ENCODE assay signal across 8 cellular contexts in the genomic region with DNA sequence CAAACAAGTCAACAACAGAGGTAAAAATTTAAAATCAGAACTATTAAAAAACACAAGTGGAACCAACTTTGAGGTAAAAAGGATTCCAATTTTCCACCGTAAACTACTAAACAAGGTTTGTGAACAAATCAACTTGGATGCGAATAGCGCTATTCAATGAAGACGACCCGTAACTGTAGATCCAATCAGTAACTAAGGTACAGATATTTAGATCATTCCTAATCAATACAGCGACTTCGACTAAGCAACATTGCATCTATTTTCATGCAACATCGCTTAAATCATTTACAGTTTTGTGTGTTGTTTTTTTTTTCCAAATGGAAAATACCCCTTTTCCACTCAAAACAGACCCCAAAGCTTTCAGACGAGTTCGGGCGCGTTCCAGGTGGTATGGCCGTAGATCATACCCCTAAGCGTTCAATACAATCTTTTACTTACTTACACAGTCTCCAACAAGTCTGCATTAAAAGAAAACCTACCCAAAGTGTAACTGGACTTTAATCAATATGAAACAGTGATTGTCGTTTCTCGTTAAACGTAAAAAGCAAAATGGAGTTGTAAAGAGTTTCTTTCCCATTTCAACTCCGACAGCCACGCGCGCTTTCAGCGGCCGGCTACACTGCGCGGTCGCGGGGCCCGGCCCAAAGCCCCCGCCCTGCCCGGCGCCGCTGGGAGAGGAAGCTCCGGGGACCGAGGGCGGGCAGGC. TPM values are rescaled to one million over a fixed set of nuclear protein-coding genes. Genes with fewer than 3 reads are reported as not detected.
DNase-seq lines count a peak whose midpoint lies in the region; ATAC-seq lines count a peak whose summit lies in the region.

No MANE protein-coding gene starts in this region.

- peak overlapping the region; percentile 99 to 100 (median 100) for H3K9ac ChIP-seq in BLaER1 treated with 17β-estradiol and CSF1 and Interleukin-3, amounts not matched to agents 10 nM and 100 nM

- peaks cover 7 to 43% (median 20%) of the 10 kb centered on the region in 11 experiments; a peak in 19 of 22 replicates for H3K36me3 ChIP-seq in BLaER1 treated with 17β-estradiol and CSF1 and Interleukin-3, amounts not matched to agents 10 nM and 100 nM
- H3K36me3 ChIP-seq in KOPT-K1 (ENCODE audit: insufficient read depth, low read length): peaks cover 17% of the 10 kb centered on the region

- ATAC-seq in naive B cell (ENCODE audit: low read depth in 2 of 2): peak in 1 of 2 donors; percentile 24
- no peak for ATAC-seq in GM21576 (IDR thresholded peaks at IDR 0.05; ENCODE audit: unreplicated experiment)
- ATAC-seq in HG03354 (IDR thresholded peaks at IDR 0.05; ENCODE audit: poor library complexity, severe bottlenecking, unreplicated experiment): no peak
- no peak for ATAC-seq in HG02885 (IDR thresholded peaks at IDR 0.05; ENCODE audit: poor library complexity, unreplicated experiment)
- ATAC-seq in GM19455 (IDR thresholded peaks at IDR 0.05; ENCODE audit: unreplicated experiment): no peak

- H3K4me3 ChIP-seq in BLaER1 treated with 17β-estradiol and CSF1 and Interleukin-3, amounts not matched to agents 10 nM and 100 nM: peak overlapping the region; percentile 94 to 100 (median 98)

- no peaks in the 10 kb centered on the region for H3K27me3 ChIP-seq in BLaER1 treated with 17β-estradiol and CSF1 and Interleukin-3, amounts not matched to agents 10 nM and 100 nM

- peaks cover 0 to 5% of the 10 kb centered on the region in 2 donors for H3K36me3 Mint-ChIP-seq in naive B cell

- peaks cover 72 to 79% (median 76%) of the 10 kb centered on the region in 10 experiments for H3K4me1 ChIP-seq in BLaER1 treated with 17β-estradiol and CSF1 and Interleukin-3, amounts not matched to agents 10 nM and 100 nM

- no peaks in the 10 kb centered on the region for H3K27me3 Mint-ChIP-seq in naive B cell

- peak overlapping the region; percentile 82 to 99 (median 94) for H3K4me2 ChIP-seq in BLaER1 treated with 17β-estradiol and CSF1 and Interleukin-3, amounts not matched to agents 10 nM and 100 nM

- DNase-seq in dermis blood vessel endothelial cell (peak; percentile 48), naive B cell (no peak)

- H3K4me3 Mint-ChIP-seq in naive B cell: peak overlapping the region; percentile 78 to 94 (median 92)

- peak overlapping the region; percentile 98 to 100 (median 99) for H3K27ac ChIP-seq in BLaER1 treated with 17β-estradiol and CSF1 and Interleukin-3, amounts not matched to agents 10 nM and 100 nM
- H3K27ac ChIP-seq in KOPT-K1 (ENCODE audit: low read depth, low read length, poor library complexity, severe bottlenecking): peak overlapping the region; percentile 83

- peak overlapping the region; percentile 90 to 99 (median 92) for H3K27ac Mint-ChIP-seq in naive B cell

- peaks cover 53 to 58% (median 57%) of the 10 kb centered on the region in 11 experiments for H4K20me1 ChIP-seq in BLaER1 treated with 17β-estradiol and CSF1 and Interleukin-3, amounts not matched to agents 10 nM and 100 nM

- no peaks in the 10 kb centered on the region for H3K9me3 Mint-ChIP-seq in naive B cell

- H3K4me1 Mint-ChIP-seq in naive B cell: peaks cover 51 to 75% (median 62%) of the 10 kb centered on the region in 3 donors

- no peaks in the 10 kb centered on the region for H3K9me3 ChIP-seq in BLaER1 treated with 17β-estradiol and CSF1 and Interleukin-3, amounts not matched to agents 10 nM and 100 nM (replicated peaks in 1 of 11)
- no peaks in the 10 kb centered on the region for H3K9me3 ChIP-seq in KOPT-K1 (ENCODE audit: insufficient read depth, low read length, poor library complexity, severe bottlenecking)

RNA-seq across cellular contexts. Expression of a gene that starts 0.8 kb away (rescaled TPM):
- 657 and 682 TPM in 2 replicates for total RNA-seq in dermis blood vessel endothelial cell
- polyA plus RNA-seq in naive B cell (ENCODE audit: low read depth in 6 of 6): 1,000 to 10,000 TPM in 1 of 6 donors, 100 to 1,000 TPM in 5; 695 to 1,035 (median 800) TPM

RNA-seq across cellular contexts. Expression of a gene that starts 1.2 kb away (rescaled TPM):
- total RNA-seq in dermis blood vessel endothelial cell: 24.2 and 24.8 TPM in 2 replicates
- 10 to 100 TPM; 45.9 to 99.9 (median 58.6) TPM for polyA plus RNA-seq in naive B cell (ENCODE audit: low read depth in 6 of 6)

RNA-seq across cellular contexts. Expression of a gene that starts 11.3 kb away (rescaled TPM):
- 0.28 and 0.68 TPM in 2 replicates for total RNA-seq in dermis blood vessel endothelial cell
- polyA plus RNA-seq in naive B cell (ENCODE audit: low read depth in 6 of 6): 1 to 10 TPM in 3 of 6 donors, under 1 TPM in 3; 0.25 to 4.8 (median 1.2) TPM

RNA-seq across cellular contexts. Expression of a gene that starts 18.1 kb away (rescaled TPM):
- 7.3 and 8.7 TPM in 2 replicates for total RNA-seq in dermis blood vessel endothelial cell
- 10 to 100 TPM in 3 of 6 donors, 1 to 10 TPM in 3; 4.4 to 17.0 (median 9.4) TPM for polyA plus RNA-seq in naive B cell (ENCODE audit: low read depth in 6 of 6)

RNA-seq across cellular contexts. Expression of a gene that starts 52.8 kb away (rescaled TPM):
- 434 and 439 TPM in 2 replicates for total RNA-seq in dermis blood vessel endothelial cell
- polyA plus RNA-seq in naive B cell (ENCODE audit: low read depth in 6 of 6): 100 to 1,000 TPM; 289 to 380 (median 329) TPM
